ENCODE assay signal across 15 cellular contexts in the genomic region with DNA sequence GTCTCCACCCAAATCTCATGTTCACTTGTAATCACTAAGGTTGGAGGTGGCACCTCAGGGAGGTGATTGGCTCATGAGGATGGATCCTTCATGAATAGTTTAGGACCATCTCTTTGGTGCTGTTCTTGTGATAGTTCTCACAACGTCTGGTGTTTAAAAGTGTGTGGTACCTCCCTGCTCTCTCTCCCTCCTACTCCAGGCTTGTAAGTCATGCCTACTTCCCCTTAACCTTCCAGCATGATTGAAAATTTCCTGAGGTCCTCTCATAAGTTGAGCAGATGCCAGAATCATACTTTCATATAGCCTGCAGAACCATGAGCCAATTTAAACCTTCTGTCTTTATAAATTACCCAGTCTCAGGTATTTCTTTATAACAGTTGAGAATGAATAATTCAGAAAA. TPM values are rescaled to one million over a fixed set of nuclear protein-coding genes. Genes with fewer than 3 reads are reported as not detected.
DNase-seq lines count a peak whose midpoint lies in the region; ATAC-seq, FAIRE-seq and TF ChIP-seq lines count a peak whose summit lies in the region.
"Had no signal": no experiment of that assay in that cellular context is flagged by ENCODE, and none has a peak within 500 bp of the region (broad histone marks: within the 10 kb centered on the region; RNA-seq: fewer than 3 reads in every experiment).

No MANE protein-coding gene starts in this region.

- H3K9me3 Mint-ChIP-seq in activated B cell treated with CpG ODN at 0.5 μM for 24 hours, result no peaks in the 10 kb centered on the region

- TF ChIP-seq CTCF in activated B cell treated with CpG ODN at 0.5 μM for 24 hours (IDR thresholded peaks at IDR 0.05) (no peak), neutrophil (IDR thresholded peaks at IDR 0.05) (no peak)

- H3K9me3 ChIP-seq in BLaER1 treated with 17β-estradiol and CSF1 and Interleukin-3, amounts not matched to agents 10 nM and 100 nM (replicated peaks in 1 of 11), result peaks cover 0 to 11% (median 0%) of the 10 kb centered on the region in 11 experiments; a peak in 2 of 22 replicates
- no peaks in the 10 kb centered on the region for H3K9me3 ChIP-seq in neutrophil
- H3K9me3 ChIP-seq in SJCRH30 (replicated peaks), result no peaks in the 10 kb centered on the region
- H3K9me3 ChIP-seq: A549 had no signal

- DNase-seq in GM12891 (ENCODE audit: insufficient read length, low spot score) (no peak), activated B cell treated with CpG ODN at 0.5 μM for 24 hours (no peak), posterior vena cava (ENCODE audit: low spot score) (no peak), SJCRH30 (no peak)
- no peak for DNase-seq in stimulated activated CD4-positive, alpha-beta T cell treated with anti-CD3 and anti-CD28 coated beads, Interleukin-1b, Interleukin-23, amount 100 ng/mL, for 48 hours
- DNase-seq: CD4-positive, CD25-positive, alpha-beta regulatory T cell; DMS53; GF-D8; IMR-90 had no signal

- TF ChIP-seq POLR2A in GM12891 (IDR thresholded peaks at IDR 0.05; ENCODE audit: low read depth, low read length), result no peak

- H4K20me1 ChIP-seq in BLaER1 treated with 17β-estradiol and CSF1 and Interleukin-3, amounts not matched to agents 10 nM and 100 nM, result no peaks in the 10 kb centered on the region

- peaks cover 35% of the 10 kb centered on the region for H3K4me1 Mint-ChIP-seq in activated B cell treated with CpG ODN at 0.5 μM for 24 hours

- H3K4me3 ChIP-seq in BLaER1 treated with 17β-estradiol and CSF1 and Interleukin-3, amounts not matched to agents 10 nM and 100 nM, result no peak overlapping the region
- H3K4me3 ChIP-seq in neutrophil (ENCODE audit: low read depth in 1 of 2, low read length in 1 of 2) (no peak overlapping the region), SJCRH30 (no peak overlapping the region)
- H3K4me3 ChIP-seq: A549, HAP-1 had no signal

- ATAC-seq in activated B cell treated with CpG ODN at 0.5 μM for 24 hours (ENCODE audit: low read depth) (peak; percentile 14), HG03565 (IDR thresholded peaks at IDR 0.05; ENCODE audit: unreplicated experiment) (no peak)
- ATAC-seq: A549 had no signal

- CTCF ChIA-PET in activated B cell treated with CpG ODN at 0.5 μM for 24 hours (lab: Charles Lee), result interaction anchor here (0.6 kb wide), 1 partner anchor 10 kb away, joined by 3 read pairs; no protein-coding TSS in a partner anchor

- H3K9ac ChIP-seq in BLaER1 treated with 17β-estradiol and CSF1 and Interleukin-3, amounts not matched to agents 10 nM and 100 nM, result no peak overlapping the region

- peak overlapping the region; percentile 70 for H3K27ac Mint-ChIP-seq in activated B cell treated with CpG ODN at 0.5 μM for 24 hours

- H3K36me3 ChIP-seq in BLaER1 treated with 17β-estradiol and CSF1 and Interleukin-3, amounts not matched to agents 10 nM and 100 nM, result no peaks in the 10 kb centered on the region
- H3K36me3 ChIP-seq in neutrophil (peaks cover 6% of the 10 kb centered on the region), SJCRH30 (no peaks in the 10 kb centered on the region)
- H3K36me3 ChIP-seq: HAP-1 had no signal

- FAIRE-seq in GM12891 (lab: Jason Lieb, UNC), result peak; percentile 16
- FAIRE-seq: A549, H1 had no signal

- peaks cover under 1% of the 10 kb centered on the region for H3K36me3 Mint-ChIP-seq in activated B cell treated with CpG ODN at 0.5 μM for 24 hours (ENCODE audit: low read depth)
- H3K36me3 Mint-ChIP-seq: CD4-positive, CD25-positive, alpha-beta regulatory T cell had no signal

- H3K4me2 ChIP-seq in BLaER1 treated with 17β-estradiol and CSF1 and Interleukin-3, amounts not matched to agents 10 nM and 100 nM, result peak overlapping the region in 9 of 11 experiments; percentile 47 to 71 (median 53); a peak in 16 of 22 replicates
- H3K4me2 ChIP-seq: A549 had no signal

- intact Hi-C loops in activated B cell treated with CpG ODN at 0.5 μM for 24 hours (cut with micrococcal nuclease) (loop anchor here (2.0 kb wide), 1 partner anchor 14 kb away; no protein-coding TSS in a partner anchor), posterior vena cava (cut with DNase I) (no loop called here)

- H3K27ac ChIP-seq in BLaER1 treated with 17β-estradiol and CSF1 and Interleukin-3, amounts not matched to agents 10 nM and 100 nM, result no peak overlapping the region; a peak in 1 of 22 replicates
- H3K27ac ChIP-seq in neutrophil, result peak overlapping the region; percentile 31
- no peak overlapping the region for H3K27ac ChIP-seq in SJCRH30
- H3K27ac ChIP-seq: A549 had no signal

- POLR2A ChIA-PET in activated B cell treated with CpG ODN at 0.5 μM for 24 hours (lab: Charles Lee), result interaction anchor here (1.0 kb wide), 1 partner anchor 9 kb away, joined by 4 read pairs; no protein-coding TSS in a partner anchor

- H3K27me3 ChIP-seq in BLaER1 treated with 17β-estradiol and CSF1 and Interleukin-3, amounts not matched to agents 10 nM and 100 nM, result no peaks in the 10 kb centered on the region
- H3K27me3 ChIP-seq in neutrophil, result no peaks in the 10 kb centered on the region
- no peaks in the 10 kb centered on the region for H3K27me3 ChIP-seq in SJCRH30

- peak overlapping the region; percentile 41 for H3K4me3 Mint-ChIP-seq in activated B cell treated with CpG ODN at 0.5 μM for 24 hours
- H3K4me3 Mint-ChIP-seq: CD4-positive, CD25-positive, alpha-beta regulatory T cell had no signal

- no peaks in the 10 kb centered on the region for H3K27me3 Mint-ChIP-seq in activated B cell treated with CpG ODN at 0.5 μM for 24 hours

- H3K4me1 ChIP-seq in BLaER1 treated with 17β-estradiol and CSF1 and Interleukin-3, amounts not matched to agents 10 nM and 100 nM, result peaks cover 9 to 27% (median 18%) of the 10 kb centered on the region in 10 experiments; a peak in 18 of 20 replicates
- H3K4me1 ChIP-seq in neutrophil (ENCODE audit: control insufficient read depth in 1 of 2, insufficient read depth in 1 of 2, low read depth in 1 of 2, low read length in 1 of 2) (peaks cover 9 to 10% of the 10 kb centered on the region in 2 experiments), SJCRH30 (no peaks in the 10 kb centered on the region)
- H3K4me1 ChIP-seq: A549, HAP-1 had no signal

TF ChIP-seq in GM12891, 5 proteins besides CTCF, POLR2A, EP300 and RAD21:
- TF ChIP-seq PAX5 (IDR thresholded peaks at IDR 0.05; ENCODE audit: insufficient read depth, low read length, severe bottlenecking) (no peak), SPI1 (IDR thresholded peaks at IDR 0.05; ENCODE audit: low read depth, low read length) (no peak), TAF1 (IDR thresholded peaks at IDR 0.05; ENCODE audit: low read depth, low read length) (no peak), POU2F2 (IDR thresholded peaks at IDR 0.05; ENCODE audit: low read depth, low read length) (no peak), POLR2AphosphoS5 (IDR thresholded peaks at IDR 0.05; ENCODE audit: low read depth, low read length) (no peak)
TF ChIP-seq in GM12891: peak in this region for 0.

RNA-seq across cellular contexts. Expression of a gene that starts 16.6 kb away (rescaled TPM):
- 908 TPM for polyA plus RNA-seq in GM12891 (2012; ENCODE audit: low read depth, missing spikeins)
- 1,592 and 1,608 TPM in 2 replicates for total RNA-seq in activated B cell treated with CpG ODN at 0.5 μM for 24 hours
- total RNA-seq in posterior vena cava, result 100 to 1,000 TPM; 375 to 444 TPM
- 0.08 and 0.22 TPM in 2 replicates for total RNA-seq in SJCRH30 (2014; rRNA removed; shearing (Covaris generic))

Comparison
In these comparisons a context has a peak if more than half of its experiments do, and no peak if none do; other contexts are left out.
1. RNA of a gene that starts 16.6 kb away (total RNA-seq): 1,592 to 1,608 TPM in activated B cell treated with CpG ODN at 0.5 μM for 24 hours and 375 to 444 TPM in posterior vena cava; 0.08 to 0.22 TPM in SJCRH30; every median in the first group is over 100 times any median in the second.